In genomic region chr2:175880-176800, GRCh38 we compare ENCODE assay signal across 8 cellular contexts.
DNase-seq lines count a peak whose midpoint lies in the region; ATAC-seq and TF ChIP-seq lines count a peak whose summit lies in the region.
"Had no signal": no experiment of that assay in that cellular context is flagged by ENCODE, and none has a peak within 500 bp of the region (broad histone marks: within the 10 kb centered on the region; RNA-seq: fewer than 3 reads in every experiment).

No MANE protein-coding gene starts in this region.

- intact Hi-C loops in testis (cut with DNase I; ENCODE audit: low total_unique reads) (no loop called here), right cardiac atrium (cut with DNase I) (no loop called here)

- no peak for ATAC-seq in right cardiac atrium

- 48 to 51% methylated on average over 16 of the region's 16 CpGs for WGBS in testis, 2 donors
- 55% methylated on average over 16 of the region's 16 CpGs for WGBS in right cardiac atrium
- WGBS in endodermal cell (ENCODE audit: insufficient coverage in 1 of 2, insufficient read length in 1 of 2), 2 experiments: 85 to 93% methylated on average over 7 to 16 of the region's 16 CpGs

- peaks cover 21% of the 10 kb centered on the region for H3K27me3 Mint-ChIP-seq in activated CD4-positive, alpha-beta memory T cell treated with anti-CD3 and anti-CD28 coated beads, Interleukin-2, amount 10 ng/mL, durations not matched to agents 7 days and 5 days
- H3K27me3 Mint-ChIP-seq in endodermal cell (ENCODE audit: insufficient read depth): peaks cover 12% of the 10 kb centered on the region

- H3K27me3 ChIP-seq in testis (no peaks in the 10 kb centered on the region), right cardiac atrium (ENCODE audit: control insufficient read depth, insufficient read depth) (no peaks in the 10 kb centered on the region), endodermal cell (ENCODE audit: control insufficient read depth, insufficient read depth, low read length, poor library complexity, severe bottlenecking) (no peaks in the 10 kb centered on the region)

- CTCF ChIA-PET in activated CD4-positive, alpha-beta memory T cell treated with anti-CD3 and anti-CD28 coated beads, Interleukin-2, amount 10 ng/mL, durations not matched to agents 7 days and 5 days (lab: Charles Lee): interaction anchor here (0.9 to 1.1 kb wide), 3 partner anchors 138 to 462 kb away, joined by 3 to 5 read pairs (median 3); no protein-coding TSS in a partner anchor

- H3K27ac ChIP-seq in epithelial cell of prostate: peak overlapping the region; percentile 11
- no peak overlapping the region for H3K27ac ChIP-seq in testis
- no peak overlapping the region for H3K27ac ChIP-seq in right cardiac atrium (ENCODE audit: low read length)
- H3K27ac ChIP-seq in endodermal cell (ENCODE audit: low read depth, low read length): no peak overlapping the region

- DNase-seq in LHCN-M2 (ENCODE audit: low read depth): peak; percentile 3
- peak; percentile 71 for DNase-seq in activated CD4-positive, alpha-beta memory T cell treated with anti-CD3 and anti-CD28 coated beads, Interleukin-2, amount 10 ng/mL, durations not matched to agents 7 days and 5 days
- no peak for DNase-seq in epithelial cell of prostate (ENCODE audit: low read depth, low spot score)
- peak in 5 of 6 experiments; percentile 13 to 79 (median 75) for DNase-seq in stimulated activated naive CD4-positive, alpha-beta T cell (lab: John Stamatoyannopoulos, UW)
- DNase-seq in testis: no peak
- no peak for DNase-seq in right cardiac atrium
- DNase-seq in endodermal cell: no peak
- DNase-seq: NCI-H446 had no signal

- H3K4me1 ChIP-seq in testis (peaks cover 14% of the 10 kb centered on the region), right cardiac atrium (ENCODE audit: control insufficient read depth, insufficient read depth, low read length) (no peaks in the 10 kb centered on the region), endodermal cell (ENCODE audit: control insufficient read depth, insufficient read depth, low read length) (no peaks in the 10 kb centered on the region)

- no peaks in the 10 kb centered on the region for H3K9me3 Mint-ChIP-seq in activated CD4-positive, alpha-beta memory T cell treated with anti-CD3 and anti-CD28 coated beads, Interleukin-2, amount 10 ng/mL, durations not matched to agents 7 days and 5 days
- peaks cover 20% of the 10 kb centered on the region for H3K9me3 Mint-ChIP-seq in endodermal cell

- peaks cover 31% of the 10 kb centered on the region for H3K4me1 Mint-ChIP-seq in activated CD4-positive, alpha-beta memory T cell treated with anti-CD3 and anti-CD28 coated beads, Interleukin-2, amount 10 ng/mL, durations not matched to agents 7 days and 5 days
- no peaks in the 10 kb centered on the region for H3K4me1 Mint-ChIP-seq in endodermal cell

- no peaks in the 10 kb centered on the region for H3K36me3 ChIP-seq in testis (ENCODE audit: low read depth, missing control alignments)
- H3K36me3 ChIP-seq in endodermal cell (ENCODE audit: control insufficient read depth, insufficient read depth, low read length): no peaks in the 10 kb centered on the region

- H3K4me3 ChIP-seq in testis: no peak overlapping the region
- no peak overlapping the region for H3K4me3 ChIP-seq in right cardiac atrium (ENCODE audit: low read length)
- no peak overlapping the region for H3K4me3 ChIP-seq in endodermal cell (ENCODE audit: low read length)

- TF ChIP-seq POLR2A in testis (IDR thresholded peaks at IDR 0.05): no peak

- H3K27ac Mint-ChIP-seq in activated CD4-positive, alpha-beta memory T cell treated with anti-CD3 and anti-CD28 coated beads, Interleukin-2, amount 10 ng/mL, durations not matched to agents 7 days and 5 days: peak overlapping the region; percentile 61
- H3K27ac Mint-ChIP-seq in endodermal cell: no peak overlapping the region

- peak overlapping the region; percentile 39 for H3K4me3 Mint-ChIP-seq in activated CD4-positive, alpha-beta memory T cell treated with anti-CD3 and anti-CD28 coated beads, Interleukin-2, amount 10 ng/mL, durations not matched to agents 7 days and 5 days
- no peak overlapping the region for H3K4me3 Mint-ChIP-seq in endodermal cell

- no peak overlapping the region for H3K9ac ChIP-seq in endodermal cell (ENCODE audit: extremely low read depth, low read length, poor library complexity, severe bottlenecking)

- POLR2A ChIA-PET in activated CD4-positive, alpha-beta memory T cell treated with anti-CD3 and anti-CD28 coated beads, Interleukin-2, amount 10 ng/mL, durations not matched to agents 7 days and 5 days (lab: Charles Lee): interaction anchor here (0.6 to 1.7 kb wide), 5 partner anchors 10 to 130 kb away, joined by 3 to 5 read pairs (median 3); partner anchors contain the start of genes ACP1 and FAM110C

- no peaks in the 10 kb centered on the region for H3K36me3 Mint-ChIP-seq in activated CD4-positive, alpha-beta memory T cell treated with anti-CD3 and anti-CD28 coated beads, Interleukin-2, amount 10 ng/mL, durations not matched to agents 7 days and 5 days (ENCODE audit: low read depth)
- H3K36me3 Mint-ChIP-seq in endodermal cell (ENCODE audit: low read depth): no peaks in the 10 kb centered on the region

- no peaks in the 10 kb centered on the region for H3K9me3 ChIP-seq in testis
- no peaks in the 10 kb centered on the region for H3K9me3 ChIP-seq in right cardiac atrium (ENCODE audit: control insufficient read depth, low read length)
- H3K9me3 ChIP-seq in endodermal cell (ENCODE audit: control insufficient read depth, low read length): peaks cover 3% of the 10 kb centered on the region

- TF ChIP-seq CTCF in testis (IDR thresholded peaks at IDR 0.05) (no peak), endodermal cell (conservative IDR thresholded peaks at IDR 0.05) (no peak)

Comparison
In these comparisons a context has a peak if more than half of its experiments do, and no peak if none do; other contexts are left out.
1. DNase-seq: peak in LHCN-M2 (single experiment), activated CD4-positive, alpha-beta memory T cell treated with anti-CD3 and anti-CD28 coated beads, Interleukin-2, amount 10 ng/mL, durations not matched to agents 7 days and 5 days (single experiment) and stimulated activated naive CD4-positive, alpha-beta T cell (5 of 6); none in epithelial cell of prostate (single experiment), testis (single experiment), right cardiac atrium (0 of 3) and endodermal cell (single experiment).